ENCODE assay signal across 16 cellular contexts in the genomic region with DNA sequence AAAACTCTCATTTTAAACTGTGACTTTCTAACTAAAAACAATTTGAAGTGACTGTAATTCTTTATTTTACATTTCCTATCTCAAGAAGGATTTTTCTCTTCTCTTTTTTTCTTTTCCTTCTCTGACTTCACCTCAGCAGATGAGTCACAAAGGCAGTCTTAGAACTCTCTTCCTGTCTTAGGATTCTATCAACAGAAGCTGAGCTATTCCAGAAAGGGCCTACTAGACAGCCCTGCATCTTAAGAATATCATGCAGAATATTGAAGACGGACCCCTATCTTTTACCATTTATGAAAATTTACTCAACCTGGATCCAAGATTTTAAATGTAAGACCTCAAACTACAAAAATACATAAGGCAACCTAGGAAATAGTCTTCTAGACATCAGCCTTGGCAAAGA.
A peak's percentile ranks its signal among the peaks of the same experiment; 100 is the strongest.
DNase-seq lines count a peak whose midpoint lies in the region; ATAC-seq and TF ChIP-seq lines count a peak whose summit lies in the region.
"Had no signal": no experiment of that assay in that cellular context is flagged by ENCODE, and none has a peak within 500 bp of the region (broad histone marks: within the 10 kb centered on the region; RNA-seq: fewer than 3 reads in every experiment).

No MANE protein-coding gene starts in this region.

- no peak overlapping the region for H2BK120ac ChIP-seq in mesenchymal stem cell (ENCODE audit: low read depth, low read length)

- H2BK12ac ChIP-seq in mesenchymal stem cell (ENCODE audit: low read length in 2 of 2): no peak overlapping the region

- peak overlapping the region in 1 of 10 donors; percentile 35 for H3K27ac Mint-ChIP-seq in naive thymus-derived CD8-positive, alpha-beta T cell
- H3K27ac Mint-ChIP-seq: memory B cell had no signal

- 16% methylated on average over 1 of the region's 1 CpG for WGBS in mesenchymal stem cell

- no peak overlapping the region for H3K23ac ChIP-seq in mesenchymal stem cell (ENCODE audit: low read length in 2 of 2)

- H3K4ac ChIP-seq in mesenchymal stem cell (ENCODE audit: low read depth in 1 of 2, low read length in 2 of 2): no peak overlapping the region

- no peak overlapping the region for H3K18ac ChIP-seq in mesenchymal stem cell (ENCODE audit: low read depth in 1 of 2, low read length in 2 of 2)

- no peak overlapping the region for H2AFZ ChIP-seq in mesenchymal stem cell (ENCODE audit: low read depth, low read length)

- no peak overlapping the region for H3K4me3 Mint-ChIP-seq in naive thymus-derived CD8-positive, alpha-beta T cell
- H3K4me3 Mint-ChIP-seq: brain, memory B cell had no signal

- H3K79me1 ChIP-seq in mesenchymal stem cell (replicated peaks; ENCODE audit: low read length, poor library complexity, severe bottlenecking): no peaks in the 10 kb centered on the region

- no peak overlapping the region for H2BK5ac ChIP-seq in mesenchymal stem cell (ENCODE audit: low read depth, low read length, poor library complexity, severe bottlenecking)

- H3K27me3 Mint-ChIP-seq in naive thymus-derived CD8-positive, alpha-beta T cell: no peaks in the 10 kb centered on the region
- H3K27me3 Mint-ChIP-seq: brain, memory B cell had no signal

- H3K9me3 Mint-ChIP-seq in naive thymus-derived CD8-positive, alpha-beta T cell: peaks cover 0 to 19% (median 10%) of the 10 kb centered on the region in 9 donors

- no peak overlapping the region for H4K8ac ChIP-seq in mesenchymal stem cell (ENCODE audit: low read length)

- H3K27me3 ChIP-seq in brain microvascular endothelial cell (replicated peaks) (no peaks in the 10 kb centered on the region), mesenchymal stem cell (ENCODE audit: control insufficient read depth in 1 of 2, insufficient read depth in 1 of 2, low read length in 2 of 2) (no peaks in the 10 kb centered on the region)
- H3K27me3 ChIP-seq: SJCRH30 had no signal

- ATAC-seq in GM18867 (IDR thresholded peaks at IDR 0.05; ENCODE audit: unreplicated experiment) (no peak), GM21786 (IDR thresholded peaks at IDR 0.05; ENCODE audit: unreplicated experiment) (no peak)
- ATAC-seq in naive thymus-derived CD8-positive, alpha-beta T cell: no peak

- H3K36me3 Mint-ChIP-seq in naive thymus-derived CD8-positive, alpha-beta T cell: no peaks in the 10 kb centered on the region
- H3K36me3 Mint-ChIP-seq: brain, memory B cell had no signal

- H4K91ac ChIP-seq in mesenchymal stem cell (ENCODE audit: low read length): no peak overlapping the region

- peak; percentile 31 for DNase-seq in Caki2 (ENCODE audit: low read depth)
- peak; percentile 73 for DNase-seq in LHCN-M2 (ENCODE audit: low read depth)
- peak; percentile 48 for DNase-seq in brain microvascular endothelial cell
- peak; percentile 77 for DNase-seq in mesenchymal stem cell
- no peak for DNase-seq in NCI-H2196 treated with DMSO at 0.1 percent for 48 hours (lab: John Stamatoyannopoulos, UW; ENCODE audit: unreplicated experiment)
- no peak for DNase-seq in naive thymus-derived CD8-positive, alpha-beta T cell
- DNase-seq: activated CD4-positive, alpha-beta T cell treated with anti-CD3 and anti-CD28 coated beads for 1 hour; GDM1; stimulated activated CD4-positive, alpha-beta T cell treated with anti-CD3 and anti-CD28 coated beads, Interleukin-4, amount 100 ng/mL, for 4 hours; stimulated activated naive CD4-positive, alpha-beta T cell treated with Interleukin-2 at 50 U/mL for 16 hours had no signal

- no peaks in the 10 kb centered on the region for H3K4me1 Mint-ChIP-seq in naive thymus-derived CD8-positive, alpha-beta T cell
- H3K4me1 Mint-ChIP-seq: brain, memory B cell had no signal

- H3K4me1 ChIP-seq in mesenchymal stem cell (ENCODE audit: control insufficient read depth, insufficient read depth, low read depth, low read length): no peaks in the 10 kb centered on the region

- no peak overlapping the region for H2AK5ac ChIP-seq in mesenchymal stem cell (ENCODE audit: low read length, severe bottlenecking)

- no peak overlapping the region for H3K4me2 ChIP-seq in mesenchymal stem cell (ENCODE audit: low read length, poor library complexity, severe bottlenecking)

- peak overlapping the region; percentile 87 for H3K27ac ChIP-seq in brain microvascular endothelial cell
- peak overlapping the region; percentile 80 for H3K27ac ChIP-seq in mesenchymal stem cell (ENCODE audit: low read length, poor library complexity, severe bottlenecking)
- H3K27ac ChIP-seq: C4-2B, SJCRH30 had no signal

- in situ Hi-C loops in Caki2 (cut with HindIII; ENCODE audit: low pct_unique_long_range_greater_than_20kb, low sequenced_read_pairs) (no loop called here), brain microvascular endothelial cell (cut with HindIII; ENCODE audit: low pct_ligation_motif_present, low sequenced_read_pairs) (no loop called here)

- H3K36me3 ChIP-seq in brain microvascular endothelial cell (replicated peaks): no peaks in the 10 kb centered on the region
- no peaks in the 10 kb centered on the region for H3K36me3 ChIP-seq in mesenchymal stem cell (ENCODE audit: control insufficient read depth in 1 of 2, insufficient read depth in 2 of 2, low read depth in 1 of 2, low read length in 2 of 2)
- H3K36me3 ChIP-seq: SJCRH30 had no signal

- POLR2A ChIA-PET in naive thymus-derived CD8-positive, alpha-beta T cell (lab: Charles Lee): no interaction called here

- H3K4me3 ChIP-seq in brain microvascular endothelial cell (ENCODE audit: low read depth, low read length): no peak overlapping the region
- H3K4me3 ChIP-seq in mesenchymal stem cell (ENCODE audit: insufficient read depth in 1 of 2, low read depth in 1 of 2, low read length in 2 of 2): no peak overlapping the region
- H3K4me3 ChIP-seq: SJCRH30 had no signal

- H2BK15ac ChIP-seq in mesenchymal stem cell (ENCODE audit: low read depth, poor library complexity, severe bottlenecking): no peak overlapping the region

- peak overlapping the region; percentile 65 for H3K9ac ChIP-seq in mesenchymal stem cell (ENCODE audit: low read length)

- H3K9me3 ChIP-seq in mesenchymal stem cell (ENCODE audit: control insufficient read depth, low read length): no peaks in the 10 kb centered on the region

- no peak for TF ChIP-seq CTCF in brain microvascular endothelial cell (IDR thresholded peaks at IDR 0.05; ENCODE audit: low read depth, low read length, missing control alignments)

- H3K14ac ChIP-seq in mesenchymal stem cell (ENCODE audit: low read length in 2 of 2): no peak overlapping the region

Comparison
In these comparisons a context has a peak if more than half of its experiments do, and no peak if none do; other contexts are left out.
1. DNase-seq: peak in Caki2 (single experiment), LHCN-M2 (single experiment), brain microvascular endothelial cell (single experiment) and mesenchymal stem cell (single experiment); none in NCI-H2196 treated with DMSO at 0.1 percent for 48 hours (single experiment) and naive thymus-derived CD8-positive, alpha-beta T cell (0 of 10).